1 cellular context compared by ENCODE assay signal in the genomic region with DNA sequence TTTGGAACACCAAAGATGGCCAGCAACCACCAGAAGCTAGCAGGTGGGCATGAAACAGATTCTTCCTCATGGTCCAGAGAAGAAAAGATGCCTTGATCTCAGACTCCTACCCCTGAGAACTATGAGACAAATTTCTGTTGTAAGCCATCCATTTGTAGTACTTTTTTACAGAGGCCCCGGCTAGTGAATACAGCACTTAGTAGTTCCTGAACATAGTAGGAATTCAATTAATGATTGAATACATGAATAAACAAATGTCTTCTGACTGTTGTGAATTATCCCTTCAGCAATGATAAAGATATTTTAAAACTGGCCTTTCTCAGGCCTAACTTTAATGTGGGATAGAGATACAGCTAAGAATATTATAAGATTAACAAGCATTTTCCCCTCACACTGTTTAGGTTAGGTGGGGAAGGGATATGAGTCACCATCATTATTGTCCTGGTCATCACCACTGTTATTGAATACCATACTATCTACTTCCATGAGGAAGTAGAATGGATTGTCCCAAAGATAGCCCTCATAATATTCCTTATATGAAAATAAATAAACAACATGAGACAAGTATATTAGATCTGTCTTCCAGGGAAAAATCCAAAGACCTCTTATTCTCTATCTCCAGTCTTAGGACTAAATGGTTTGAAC.
A peak's percentile ranks its signal among the peaks of the same experiment; 100 is the strongest.
TF ChIP-seq lines count a peak whose summit lies in the region.

No MANE protein-coding gene starts in this region.

TF ChIP-seq in K562, 482 proteins besides CTCF, POLR2A, EP300 and RAD21 (continued from another document):
- TF ChIP-seq ZNF318 (IDR thresholded peaks at IDR 0.05; ENCODE audit: borderline replicate concordance in 1 of 2, low read depth in 1 of 2) (0 out of 4 replicates have a peak, but pooled peaks of 1 of the 2 experiments have one; percentile 20), HNRNPH1 (optimal IDR thresholded peaks at IDR 0.05; ENCODE audit: low read depth, low read length) (no peak), JUNB (CRISPR knock-in tag; conservative IDR thresholded peaks at IDR 0.05) (no peak), POLR2B (IDR thresholded peaks at IDR 0.05; ENCODE audit: low read depth, partially characterized antibody) (no peak), SMARCC2 (IDR thresholded peaks at IDR 0.05; ENCODE audit: low read depth) (0 out of 2 replicates have a peak, but pooled peaks have one; percentile 11), PHF8 (IDR thresholded peaks at IDR 0.05; ENCODE audit: borderline replicate concordance, low read length) (no peak), MTA2 (IDR thresholded peaks at IDR 0.05; ENCODE audit: low read depth) (no peak), NCOA4 (IDR thresholded peaks at IDR 0.05; ENCODE audit: partially characterized antibody) (no peak), NFIX (CRISPR knock-in tag; IDR thresholded peaks at IDR 0.05; ENCODE audit: low read depth) (no peak), FOS (IDR thresholded peaks at IDR 0.05; ENCODE audit: extremely low read depth, insufficient read length) (peak; percentile 12), LEF1 (IDR thresholded peaks at IDR 0.05) (0 out of 2 replicates have a peak, but pooled peaks have one; percentile 12), ZNF764 (CRISPR knock-in tag; IDR thresholded peaks at IDR 0.05; ENCODE audit: low read depth) (no peak), MEIS2 (IDR thresholded peaks at IDR 0.05; ENCODE audit: partially characterized antibody) (no peak), EGR1 (conservative IDR thresholded peaks at IDR 0.05) (no peak), RNF2 (IDR thresholded peaks at IDR 0.05) (no peak), TSC22D4 (tag; IDR thresholded peaks at IDR 0.05) (no peak), CREBBP (IDR thresholded peaks at IDR 0.05; ENCODE audit: low read depth, low read length) (no peak), DIDO1 (tag; IDR thresholded peaks at IDR 0.05; ENCODE audit: low read depth) (no peak)
- TF ChIP-seq, protein P1, sequence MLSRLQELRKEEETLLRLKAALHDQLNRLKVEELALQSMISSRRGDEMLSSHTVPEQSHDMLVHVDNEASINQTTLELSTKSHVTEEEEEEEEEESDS (CRISPR knock-in tag; IDR thresholded peaks at IDR 0.05): no peak
- TF ChIP-seq, protein P2, sequence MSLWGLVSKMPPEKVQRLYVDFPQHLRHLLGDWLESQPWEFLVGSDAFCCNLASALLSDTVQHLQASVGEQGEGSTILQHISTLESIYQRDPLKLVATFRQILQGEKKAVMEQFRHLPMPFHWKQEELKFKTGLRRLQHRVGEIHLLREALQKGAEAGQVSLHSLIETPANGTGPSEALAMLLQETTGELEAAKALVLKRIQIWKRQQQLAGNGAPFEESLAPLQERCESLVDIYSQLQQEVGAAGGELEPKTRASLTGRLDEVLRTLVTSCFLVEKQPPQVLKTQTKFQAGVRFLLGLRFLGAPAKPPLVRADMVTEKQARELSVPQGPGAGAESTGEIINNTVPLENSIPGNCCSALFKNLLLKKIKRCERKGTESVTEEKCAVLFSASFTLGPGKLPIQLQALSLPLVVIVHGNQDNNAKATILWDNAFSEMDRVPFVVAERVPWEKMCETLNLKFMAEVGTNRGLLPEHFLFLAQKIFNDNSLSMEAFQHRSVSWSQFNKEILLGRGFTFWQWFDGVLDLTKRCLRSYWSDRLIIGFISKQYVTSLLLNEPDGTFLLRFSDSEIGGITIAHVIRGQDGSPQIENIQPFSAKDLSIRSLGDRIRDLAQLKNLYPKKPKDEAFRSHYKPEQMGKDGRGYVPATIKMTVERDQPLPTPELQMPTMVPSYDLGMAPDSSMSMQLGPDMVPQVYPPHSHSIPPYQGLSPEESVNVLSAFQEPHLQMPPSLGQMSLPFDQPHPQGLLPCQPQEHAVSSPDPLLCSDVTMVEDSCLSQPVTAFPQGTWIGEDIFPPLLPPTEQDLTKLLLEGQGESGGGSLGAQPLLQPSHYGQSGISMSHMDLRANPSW (CRISPR knock-in tag; IDR thresholded peaks at IDR 0.05): no peak
- TF ChIP-seq, protein P3, sequence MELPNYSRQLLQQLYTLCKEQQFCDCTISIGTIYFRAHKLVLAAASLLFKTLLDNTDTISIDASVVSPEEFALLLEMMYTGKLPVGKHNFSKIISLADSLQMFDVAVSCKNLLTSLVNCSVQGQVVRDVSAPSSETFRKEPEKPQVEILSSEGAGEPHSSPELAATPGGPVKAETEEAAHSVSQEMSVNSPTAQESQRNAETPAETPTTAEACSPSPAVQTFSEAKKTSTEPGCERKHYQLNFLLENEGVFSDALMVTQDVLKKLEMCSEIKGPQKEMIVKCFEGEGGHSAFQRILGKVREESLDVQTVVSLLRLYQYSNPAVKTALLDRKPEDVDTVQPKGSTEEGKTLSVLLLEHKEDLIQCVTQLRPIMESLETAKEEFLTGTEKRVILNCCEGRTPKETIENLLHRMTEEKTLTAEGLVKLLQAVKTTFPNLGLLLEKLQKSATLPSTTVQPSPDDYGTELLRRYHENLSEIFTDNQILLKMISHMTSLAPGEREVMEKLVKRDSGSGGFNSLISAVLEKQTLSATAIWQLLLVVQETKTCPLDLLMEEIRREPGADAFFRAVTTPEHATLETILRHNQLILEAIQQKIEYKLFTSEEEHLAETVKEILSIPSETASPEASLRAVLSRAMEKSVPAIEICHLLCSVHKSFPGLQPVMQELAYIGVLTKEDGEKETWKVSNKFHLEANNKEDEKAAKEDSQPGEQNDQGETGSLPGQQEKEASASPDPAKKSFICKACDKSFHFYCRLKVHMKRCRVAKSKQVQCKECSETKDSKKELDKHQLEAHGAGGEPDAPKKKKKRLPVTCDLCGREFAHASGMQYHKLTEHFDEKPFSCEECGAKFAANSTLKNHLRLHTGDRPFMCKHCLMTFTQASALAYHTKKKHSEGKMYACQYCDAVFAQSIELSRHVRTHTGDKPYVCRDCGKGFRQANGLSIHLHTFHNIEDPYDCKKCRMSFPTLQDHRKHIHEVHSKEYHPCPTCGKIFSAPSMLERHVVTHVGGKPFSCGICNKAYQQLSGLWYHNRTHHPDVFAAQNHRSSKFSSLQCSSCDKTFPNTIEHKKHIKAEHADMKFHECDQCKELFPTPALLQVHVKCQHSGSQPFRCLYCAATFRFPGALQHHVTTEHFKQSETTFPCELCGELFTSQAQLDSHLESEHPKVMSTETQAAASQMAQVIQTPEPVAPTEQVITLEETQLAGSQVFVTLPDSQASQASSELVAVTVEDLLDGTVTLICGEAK (IDR thresholded peaks at IDR 0.05): no peak
- TF ChIP-seq, protein P3 (CRISPR knock-in tag; IDR thresholded peaks at IDR 0.05): no peak
- TF ChIP-seq, protein P4, sequence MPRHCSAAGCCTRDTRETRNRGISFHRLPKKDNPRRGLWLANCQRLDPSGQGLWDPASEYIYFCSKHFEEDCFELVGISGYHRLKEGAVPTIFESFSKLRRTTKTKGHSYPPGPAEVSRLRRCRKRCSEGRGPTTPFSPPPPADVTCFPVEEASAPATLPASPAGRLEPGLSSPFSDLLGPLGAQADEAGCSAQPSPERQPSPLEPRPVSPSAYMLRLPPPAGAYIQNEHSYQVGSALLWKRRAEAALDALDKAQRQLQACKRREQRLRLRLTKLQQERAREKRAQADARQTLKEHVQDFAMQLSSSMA (CRISPR knock-in tag; IDR thresholded peaks at IDR 0.05): no peak
